In the genomic region with DNA sequence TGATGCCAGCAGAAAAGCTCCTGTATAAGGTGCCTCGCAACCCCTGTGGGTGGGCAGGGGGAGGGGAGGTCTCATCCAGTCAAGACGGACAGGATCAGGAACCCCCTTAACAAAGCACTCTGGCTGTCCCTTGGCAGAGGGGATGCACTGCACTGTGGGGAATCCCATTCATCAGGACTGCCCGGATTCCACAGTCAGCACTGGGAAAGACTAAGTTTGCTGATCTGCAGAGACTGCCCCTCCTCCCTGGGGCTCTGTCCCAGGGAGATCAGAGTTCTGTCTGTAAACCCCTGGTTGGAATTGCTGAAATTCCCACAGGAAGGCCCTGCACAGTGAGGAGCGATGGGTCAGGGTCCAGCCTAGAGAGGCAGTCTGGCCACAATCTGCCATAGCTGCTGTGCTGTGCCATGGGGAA, we compare ENCODE assay signal across 1 cellular context.
TF ChIP-seq lines count a peak whose summit lies in the region.

No MANE protein-coding gene starts in this region.

TF ChIP-seq in HepG2, 621 proteins besides CTCF, POLR2A, EP300 and RAD21 (continued from another document and continues in another):
- no peak for TF ChIP-seq NR2F6 (IDR thresholded peaks at IDR 0.05)
- no peak for TF ChIP-seq NR2F6 (CRISPR knock-in tag; IDR thresholded peaks at IDR 0.05)
- no peak for TF ChIP-seq TCF12 (IDR thresholded peaks at IDR 0.05)
- no peak for TF ChIP-seq TCF12 (CRISPR knock-in tag; IDR thresholded peaks at IDR 0.05)
- TF ChIP-seq ZNF614 (CRISPR knock-in tag; IDR thresholded peaks at IDR 0.05; ENCODE audit: borderline replicate concordance) = peak; percentile 39; the same call in 1 of the 2 replicates
- no peak for TF ChIP-seq ZSCAN22 (CRISPR knock-in tag; IDR thresholded peaks at IDR 0.05)
- TF ChIP-seq, protein P1, sequence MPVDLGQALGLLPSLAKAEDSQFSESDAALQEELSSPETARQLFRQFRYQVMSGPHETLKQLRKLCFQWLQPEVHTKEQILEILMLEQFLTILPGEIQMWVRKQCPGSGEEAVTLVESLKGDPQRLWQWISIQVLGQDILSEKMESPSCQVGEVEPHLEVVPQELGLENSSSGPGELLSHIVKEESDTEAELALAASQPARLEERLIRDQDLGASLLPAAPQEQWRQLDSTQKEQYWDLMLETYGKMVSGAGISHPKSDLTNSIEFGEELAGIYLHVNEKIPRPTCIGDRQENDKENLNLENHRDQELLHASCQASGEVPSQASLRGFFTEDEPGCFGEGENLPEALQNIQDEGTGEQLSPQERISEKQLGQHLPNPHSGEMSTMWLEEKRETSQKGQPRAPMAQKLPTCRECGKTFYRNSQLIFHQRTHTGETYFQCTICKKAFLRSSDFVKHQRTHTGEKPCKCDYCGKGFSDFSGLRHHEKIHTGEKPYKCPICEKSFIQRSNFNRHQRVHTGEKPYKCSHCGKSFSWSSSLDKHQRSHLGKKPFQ (CRISPR knock-in tag; IDR thresholded peaks at IDR 0.05; ENCODE audit: insufficient replicate concordance) = no peak
- no peak for TF ChIP-seq ATF7 (IDR thresholded peaks at IDR 0.05)
- TF ChIP-seq ATF7 (CRISPR knock-in tag; IDR thresholded peaks at IDR 0.05) = no peak
- TF ChIP-seq, protein P2, sequence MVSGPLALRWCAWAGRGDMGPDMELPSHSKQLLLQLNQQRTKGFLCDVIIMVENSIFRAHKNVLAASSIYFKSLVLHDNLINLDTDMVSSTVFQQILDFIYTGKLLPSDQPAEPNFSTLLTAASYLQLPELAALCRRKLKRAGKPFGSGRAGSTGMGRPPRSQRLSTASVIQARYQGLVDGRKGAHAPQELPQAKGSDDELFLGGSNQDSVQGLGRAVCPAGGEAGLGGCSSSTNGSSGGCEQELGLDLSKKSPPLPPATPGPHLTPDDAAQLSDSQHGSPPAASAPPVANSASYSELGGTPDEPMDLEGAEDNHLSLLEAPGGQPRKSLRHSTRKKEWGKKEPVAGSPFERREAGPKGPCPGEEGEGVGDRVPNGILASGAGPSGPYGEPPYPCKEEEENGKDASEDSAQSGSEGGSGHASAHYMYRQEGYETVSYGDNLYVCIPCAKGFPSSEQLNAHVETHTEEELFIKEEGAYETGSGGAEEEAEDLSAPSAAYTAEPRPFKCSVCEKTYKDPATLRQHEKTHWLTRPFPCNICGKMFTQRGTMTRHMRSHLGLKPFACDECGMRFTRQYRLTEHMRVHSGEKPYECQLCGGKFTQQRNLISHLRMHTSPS (CRISPR knock-in tag; IDR thresholded peaks at IDR 0.05; ENCODE audit: low read depth) = no peak
- TF ChIP-seq U2AF2 (IDR thresholded peaks at IDR 0.05; ENCODE audit: low read depth, low read length) = no peak
- TF ChIP-seq ZNF552 (CRISPR knock-in tag; IDR thresholded peaks at IDR 0.05; ENCODE audit: borderline replicate concordance) = no peak
- peak; percentile 68; the same call in 1 of the 2 replicates for TF ChIP-seq PHF21A (CRISPR knock-in tag; IDR thresholded peaks at IDR 0.05)
- TF ChIP-seq ZSCAN25 (CRISPR knock-in tag; IDR thresholded peaks at IDR 0.05) = no peak
- TF ChIP-seq NR3C1 (CRISPR knock-in tag; IDR thresholded peaks at IDR 0.05) = no peak
- TF ChIP-seq, protein P3, sequence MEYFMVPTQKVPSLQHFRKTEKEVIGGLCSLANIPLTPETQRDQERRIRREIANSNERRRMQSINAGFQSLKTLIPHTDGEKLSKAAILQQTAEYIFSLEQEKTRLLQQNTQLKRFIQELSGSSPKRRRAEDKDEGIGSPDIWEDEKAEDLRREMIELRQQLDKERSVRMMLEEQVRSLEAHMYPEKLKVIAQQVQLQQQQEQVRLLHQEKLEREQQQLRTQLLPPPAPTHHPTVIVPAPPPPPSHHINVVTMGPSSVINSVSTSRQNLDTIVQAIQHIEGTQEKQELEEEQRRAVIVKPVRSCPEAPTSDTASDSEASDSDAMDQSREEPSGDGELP (IDR thresholded peaks at IDR 0.05; ENCODE audit: borderline replicate concordance, low read depth) = no peak
- TF ChIP-seq ZBTB7A (CRISPR knock-in tag; IDR thresholded peaks at IDR 0.05) = no peak
- TF ChIP-seq ZBTB8A (CRISPR knock-in tag; IDR thresholded peaks at IDR 0.05; ENCODE audit: borderline replicate concordance, low read depth) = no peak
- TF ChIP-seq ZNF274 (CRISPR knock-in tag; IDR thresholded peaks at IDR 0.05) = no peak
- no peak for TF ChIP-seq ZNF652 (CRISPR knock-in tag; IDR thresholded peaks at IDR 0.05; ENCODE audit: borderline replicate concordance, low read depth)
- no peak for TF ChIP-seq CREM (IDR thresholded peaks at IDR 0.05)
- no peak for TF ChIP-seq CREM (CRISPR knock-in tag; IDR thresholded peaks at IDR 0.05)
- no peak for TF ChIP-seq SAFB2 (CRISPR knock-in tag; IDR thresholded peaks at IDR 0.05; ENCODE audit: borderline replicate concordance, low read depth)
- TF ChIP-seq ZNF460 (CRISPR knock-in tag; IDR thresholded peaks at IDR 0.05; ENCODE audit: borderline replicate concordance) = no peak
- TF ChIP-seq ZNF468 (CRISPR knock-in tag; IDR thresholded peaks at IDR 0.05) = no peak
- TF ChIP-seq ZNF570 (CRISPR knock-in tag; IDR thresholded peaks at IDR 0.05; ENCODE audit: borderline replicate concordance) = no peak
- no peak for TF ChIP-seq ZNF564 (CRISPR knock-in tag; IDR thresholded peaks at IDR 0.05)
- no peak for TF ChIP-seq IKZF4 (CRISPR knock-in tag; IDR thresholded peaks at IDR 0.05; ENCODE audit: borderline replicate concordance, low read depth, not compliant biosample characterization)
- no peak for TF ChIP-seq CAMTA2 (CRISPR knock-in tag; IDR thresholded peaks at IDR 0.05; ENCODE audit: borderline replicate concordance)
- TF ChIP-seq, protein P4, sequence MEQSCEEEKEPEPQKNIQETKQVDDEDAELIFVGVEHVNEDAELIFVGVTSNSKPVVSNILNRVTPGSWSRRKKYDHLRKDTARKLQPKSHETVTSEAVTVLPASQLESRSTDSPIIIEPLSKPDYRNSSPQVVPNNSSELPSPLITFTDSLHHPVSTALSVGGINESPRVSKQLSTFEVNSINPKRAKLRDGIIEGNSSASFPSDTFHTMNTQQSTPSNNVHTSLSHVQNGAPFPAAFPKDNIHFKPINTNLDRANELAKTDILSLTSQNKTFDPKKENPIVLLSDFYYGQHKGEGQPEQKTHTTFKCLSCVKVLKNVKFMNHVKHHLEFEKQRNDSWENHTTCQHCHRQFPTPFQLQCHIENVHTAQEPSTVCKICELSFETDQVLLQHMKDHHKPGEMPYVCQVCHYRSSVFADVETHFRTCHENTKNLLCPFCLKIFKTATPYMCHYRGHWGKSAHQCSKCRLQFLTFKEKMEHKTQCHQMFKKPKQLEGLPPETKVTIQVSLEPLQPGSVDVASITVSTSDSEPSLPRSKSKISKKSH (CRISPR knock-in tag; IDR thresholded peaks at IDR 0.05; ENCODE audit: borderline replicate concordance) = no peak
- TF ChIP-seq, protein P5, sequence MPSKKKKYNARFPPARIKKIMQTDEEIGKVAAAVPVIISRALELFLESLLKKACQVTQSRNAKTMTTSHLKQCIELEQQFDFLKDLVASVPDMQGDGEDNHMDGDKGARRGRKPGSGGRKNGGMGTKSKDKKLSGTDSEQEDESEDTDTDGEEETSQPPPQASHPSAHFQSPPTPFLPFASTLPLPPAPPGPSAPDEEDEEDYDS (CRISPR knock-in tag; IDR thresholded peaks at IDR 0.05) = no peak
- no peak for TF ChIP-seq ZNF510 (CRISPR knock-in tag; IDR thresholded peaks at IDR 0.05; ENCODE audit: low read depth)
- TF ChIP-seq SNRNP70 (IDR thresholded peaks at IDR 0.05; ENCODE audit: low read depth, low read length) = no peak
- TF ChIP-seq MAZ (IDR thresholded peaks at IDR 0.05; ENCODE audit: borderline replicate concordance, low read depth, low read length) = no peak
- no peak for TF ChIP-seq MAZ (CRISPR knock-in tag; IDR thresholded peaks at IDR 0.05; ENCODE audit: low read depth)
- no peak for TF ChIP-seq TOE1 (CRISPR knock-in tag; IDR thresholded peaks at IDR 0.05)
- TF ChIP-seq ZEB1 (IDR thresholded peaks at IDR 0.05; ENCODE audit: insufficient replicate concordance, low read depth) = no peak
- no peak for TF ChIP-seq DPF2 (CRISPR knock-in tag; IDR thresholded peaks at IDR 0.05; ENCODE audit: borderline replicate concordance, low read depth)
- no peak for TF ChIP-seq ZNF124 (CRISPR knock-in tag; IDR thresholded peaks at IDR 0.05)
- TF ChIP-seq JDP2 (CRISPR knock-in tag; IDR thresholded peaks at IDR 0.05; ENCODE audit: borderline replicate concordance) = no peak
- TF ChIP-seq GZF1 (CRISPR knock-in tag; IDR thresholded peaks at IDR 0.05) = no peak
- TF ChIP-seq ZNF703 (CRISPR knock-in tag; IDR thresholded peaks at IDR 0.05; ENCODE audit: borderline replicate concordance) = no peak
- TF ChIP-seq ZNF326 (CRISPR knock-in tag; IDR thresholded peaks at IDR 0.05; ENCODE audit: borderline replicate concordance) = no peak
- TF ChIP-seq, protein P6, sequence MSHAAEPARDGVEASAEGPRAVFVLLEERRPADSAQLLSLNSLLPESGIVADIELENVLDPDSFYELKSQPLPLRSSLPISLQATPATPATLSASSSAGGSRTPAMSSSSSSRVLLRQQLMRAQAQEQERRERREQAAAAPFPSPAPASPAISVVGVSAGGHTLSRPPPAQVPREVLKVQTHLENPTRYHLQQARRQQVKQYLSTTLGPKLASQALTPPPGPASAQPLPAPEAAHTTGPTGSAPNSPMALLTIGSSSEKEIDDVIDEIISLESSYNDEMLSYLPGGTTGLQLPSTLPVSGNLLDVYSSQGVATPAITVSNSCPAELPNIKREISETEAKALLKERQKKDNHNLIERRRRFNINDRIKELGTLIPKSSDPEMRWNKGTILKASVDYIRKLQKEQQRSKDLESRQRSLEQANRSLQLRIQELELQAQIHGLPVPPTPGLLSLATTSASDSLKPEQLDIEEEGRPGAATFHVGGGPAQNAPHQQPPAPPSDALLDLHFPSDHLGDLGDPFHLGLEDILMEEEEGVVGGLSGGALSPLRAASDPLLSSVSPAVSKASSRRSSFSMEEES (CRISPR knock-in tag; IDR thresholded peaks at IDR 0.05) = no peak
- no peak for TF ChIP-seq EEA1 (CRISPR knock-in tag; IDR thresholded peaks at IDR 0.05; ENCODE audit: borderline replicate concordance)
- no peak for TF ChIP-seq FOXK2 (IDR thresholded peaks at IDR 0.05)
- no peak for TF ChIP-seq NFKBIZ (CRISPR knock-in tag; IDR thresholded peaks at IDR 0.05)
- TF ChIP-seq, protein P7, sequence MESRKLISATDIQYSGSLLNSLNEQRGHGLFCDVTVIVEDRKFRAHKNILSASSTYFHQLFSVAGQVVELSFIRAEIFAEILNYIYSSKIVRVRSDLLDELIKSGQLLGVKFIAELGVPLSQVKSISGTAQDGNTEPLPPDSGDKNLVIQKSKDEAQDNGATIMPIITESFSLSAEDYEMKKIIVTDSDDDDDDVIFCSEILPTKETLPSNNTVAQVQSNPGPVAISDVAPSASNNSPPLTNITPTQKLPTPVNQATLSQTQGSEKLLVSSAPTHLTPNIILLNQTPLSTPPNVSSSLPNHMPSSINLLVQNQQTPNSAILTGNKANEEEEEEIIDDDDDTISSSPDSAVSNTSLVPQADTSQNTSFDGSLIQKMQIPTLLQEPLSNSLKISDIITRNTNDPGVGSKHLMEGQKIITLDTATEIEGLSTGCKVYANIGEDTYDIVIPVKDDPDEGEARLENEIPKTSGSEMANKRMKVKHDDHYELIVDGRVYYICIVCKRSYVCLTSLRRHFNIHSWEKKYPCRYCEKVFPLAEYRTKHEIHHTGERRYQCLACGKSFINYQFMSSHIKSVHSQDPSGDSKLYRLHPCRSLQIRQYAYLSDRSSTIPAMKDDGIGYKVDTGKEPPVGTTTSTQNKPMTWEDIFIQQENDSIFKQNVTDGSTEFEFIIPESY (CRISPR knock-in tag; IDR thresholded peaks at IDR 0.05) = no peak
- TF ChIP-seq SMARCC2 (IDR thresholded peaks at IDR 0.05) = no peak
- peak; percentile 50; the same call in 1 of the 2 replicates for TF ChIP-seq HIVEP1 (CRISPR knock-in tag; IDR thresholded peaks at IDR 0.05)
- no peak for TF ChIP-seq CREB1 (IDR thresholded peaks at IDR 0.05)
- no peak for TF ChIP-seq CREB1 (CRISPR knock-in tag; IDR thresholded peaks at IDR 0.05)
- no peak for TF ChIP-seq KDM3A (CRISPR knock-in tag; IDR thresholded peaks at IDR 0.05; ENCODE audit: low read depth)
- TF ChIP-seq, protein P8, sequence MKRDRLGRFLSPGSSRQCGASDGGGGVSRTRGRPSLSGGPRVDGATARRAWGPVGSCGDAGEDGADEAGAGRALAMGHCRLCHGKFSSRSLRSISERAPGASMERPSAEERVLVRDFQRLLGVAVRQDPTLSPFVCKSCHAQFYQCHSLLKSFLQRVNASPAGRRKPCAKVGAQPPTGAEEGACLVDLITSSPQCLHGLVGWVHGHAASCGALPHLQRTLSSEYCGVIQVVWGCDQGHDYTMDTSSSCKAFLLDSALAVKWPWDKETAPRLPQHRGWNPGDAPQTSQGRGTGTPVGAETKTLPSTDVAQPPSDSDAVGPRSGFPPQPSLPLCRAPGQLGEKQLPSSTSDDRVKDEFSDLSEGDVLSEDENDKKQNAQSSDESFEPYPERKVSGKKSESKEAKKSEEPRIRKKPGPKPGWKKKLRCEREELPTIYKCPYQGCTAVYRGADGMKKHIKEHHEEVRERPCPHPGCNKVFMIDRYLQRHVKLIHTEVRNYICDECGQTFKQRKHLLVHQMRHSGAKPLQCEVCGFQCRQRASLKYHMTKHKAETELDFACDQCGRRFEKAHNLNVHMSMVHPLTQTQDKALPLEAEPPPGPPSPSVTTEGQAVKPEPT (CRISPR knock-in tag; IDR thresholded peaks at IDR 0.05; ENCODE audit: low read depth) = no peak
- TF ChIP-seq, protein P9, sequence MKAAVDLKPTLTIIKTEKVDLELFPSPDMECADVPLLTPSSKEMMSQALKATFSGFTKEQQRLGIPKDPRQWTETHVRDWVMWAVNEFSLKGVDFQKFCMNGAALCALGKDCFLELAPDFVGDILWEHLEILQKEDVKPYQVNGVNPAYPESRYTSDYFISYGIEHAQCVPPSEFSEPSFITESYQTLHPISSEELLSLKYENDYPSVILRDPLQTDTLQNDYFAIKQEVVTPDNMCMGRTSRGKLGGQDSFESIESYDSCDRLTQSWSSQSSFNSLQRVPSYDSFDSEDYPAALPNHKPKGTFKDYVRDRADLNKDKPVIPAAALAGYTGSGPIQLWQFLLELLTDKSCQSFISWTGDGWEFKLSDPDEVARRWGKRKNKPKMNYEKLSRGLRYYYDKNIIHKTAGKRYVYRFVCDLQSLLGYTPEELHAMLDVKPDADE (CRISPR knock-in tag; IDR thresholded peaks at IDR 0.05) = no peak
- TF ChIP-seq ZNF432 (CRISPR knock-in tag; IDR thresholded peaks at IDR 0.05; ENCODE audit: borderline replicate concordance) = no peak
- no peak for TF ChIP-seq ZBTB42 (CRISPR knock-in tag; IDR thresholded peaks at IDR 0.05)
- no peak for TF ChIP-seq PAX8 (CRISPR knock-in tag; IDR thresholded peaks at IDR 0.05; ENCODE audit: borderline replicate concordance)
